In genomic region chr9:91777437-91777836, GRCh38 we compare ENCODE assay signal across 16 cellular contexts.
DNase-seq lines count a peak whose midpoint lies in the region; TF ChIP-seq lines count a peak whose summit lies in the region.
"Had no signal": no experiment of that assay in that cellular context is flagged by ENCODE, and none has a peak within 500 bp of the region (broad histone marks: within the 10 kb centered on the region; RNA-seq: fewer than 3 reads in every experiment).

No MANE protein-coding gene starts in this region.

- no peak overlapping the region for H3K27ac ChIP-seq in mammary epithelial cell (ENCODE audit: insufficient read depth, low read depth, low read length)
- H3K27ac ChIP-seq: hepatocyte had no signal

- no peak for TF ChIP-seq CTCF in AG04449 (IDR thresholded peaks at IDR 0.05; ENCODE audit: insufficient read depth, low read length, missing control alignments)
- no peak for TF ChIP-seq CTCF in mammary epithelial cell (conservative IDR thresholded peaks at IDR 0.05 in 1 of 2, IDR thresholded peaks at IDR 0.05 in 1 of 2; ENCODE audit: extremely low read depth in 1 of 2, insufficient read depth in 1 of 2, low read depth in 1 of 2, low read length in 2 of 2)

- no peaks in the 10 kb centered on the region for H3K27me3 ChIP-seq in mammary epithelial cell (ENCODE audit: insufficient read depth, low read length)
- H3K27me3 ChIP-seq: hepatocyte had no signal

- dilution Hi-C loops in mammary epithelial cell (cut with HindIII; ENCODE audit: low sequenced_read_pairs): loop anchor here (5.0 kb wide), 1 partner anchor 50 kb away; no protein-coding TSS in a partner anchor

- no peak overlapping the region for H3K4me3 ChIP-seq in AG04449 (ENCODE audit: low read depth, low read length)
- H3K4me3 ChIP-seq in mammary epithelial cell (replicated peaks in 1 of 3; ENCODE audit: insufficient read depth in 1 of 3, low read depth in 2 of 3, low read length in 3 of 3): no peak overlapping the region
- H3K4me3 ChIP-seq: hepatocyte had no signal

- in situ Hi-C loops in mammary epithelial cell (cut with MboI; ENCODE audit: low sequenced_read_pairs in 2 of 2): no loop called here

- CTCF ChIA-PET in AG04449 (lab: Yijun Ruan, JAX): interaction anchor here (1.4 to 8.6 kb wide), 4 partner anchors 10 to 176 kb away, joined by 5 to 114 read pairs (median 20); partner anchors contain the start of gene ROR2
- CTCF ChIA-PET in mammary epithelial cell (lab: Charles Lee; ENCODE audit: low non-redundant PET): no interaction called here

- WGBS in mammary epithelial cell (ENCODE audit: low coverage, missing lambda C conversion rate): 6% methylated on average over 3 of the region's 3 CpGs

- H3K36me3 ChIP-seq in mammary epithelial cell (ENCODE audit: insufficient read depth, low read length): no peaks in the 10 kb centered on the region

- no TSS peak for BruUV-seq in mammary epithelial cell (replicated peaks; lab: Mats Ljungman, UMichigan)

- POLR2A ChIA-PET in AG04449 (lab: Yijun Ruan, JAX): no interaction called here

- intact Hi-C loops in mammary epithelial cell (cut with micrococcal nuclease): loop anchor here (10.0 kb wide), 1 partner anchor 247 kb away; no protein-coding TSS in a partner anchor

- no peak overlapping the region for H3K4me2 ChIP-seq in mammary epithelial cell (ENCODE audit: insufficient read depth, low read depth, low read length)
- H3K4me2 ChIP-seq: hepatocyte had no signal

- H2AFZ ChIP-seq in mammary epithelial cell (ENCODE audit: low read depth, low read length): no peak overlapping the region
- H2AFZ ChIP-seq: hepatocyte had no signal

- no peak overlapping the region for H3K9ac ChIP-seq in mammary epithelial cell (ENCODE audit: insufficient read depth, low read length)

- no peaks in the 10 kb centered on the region for H3K9me3 ChIP-seq in mammary epithelial cell (replicated peaks; ENCODE audit: insufficient read depth, low read length)

- no peaks in the 10 kb centered on the region for H4K20me1 ChIP-seq in mammary epithelial cell (ENCODE audit: insufficient read depth, low read length)

- peak; percentile 37 for DNase-seq in AG04449 (ENCODE audit: low read depth, low spot score)
- DNase-seq in HS-5 (ENCODE audit: low read depth): peak; percentile 66
- DNase-seq in mammary epithelial cell: peak; percentile 31
- DNase-seq in iris pigment epithelial cell (ENCODE audit: low read depth): peak; percentile 74
- DNase-seq in HPDE6-E6E7 (ENCODE audit: extremely low spot score): no peak
- DNase-seq in CD1c-positive myeloid dendritic cell (ENCODE audit: extremely low spot score): no peak
- no peak for DNase-seq in NCI-H2081 treated with DMSO at 0.1 percent for 48 hours (lab: John Stamatoyannopoulos, UW)
- DNase-seq in NCI-H1436 (lab: John Stamatoyannopoulos, UW): no peak
- DNase-seq: activated CD4-positive, alpha-beta T cell treated with anti-CD3 and anti-CD28 coated beads, Interleukin-2, amount 10 ng/mL, durations not matched to agents 7 days and 5 days; activated naive CD8-positive, alpha-beta T cell treated with anti-CD3 and anti-CD28 coated beads for 36 hours; activated T-cell treated with anti-CD3 and anti-CD28 coated beads, Interleukin-2, amount 50 U/mL, for 24 hours; NCI-H1417; NCI-H446 treated with DMSO at 0.1 percent for 48 hours; nucleus accumbens; stimulated activated naive CD8-positive, alpha-beta T cell treated with anti-CD3 and anti-CD28 coated beads, Interleukin-15, Interleukin-2, amounts not matched to agents 100 U/mL and 50 U/mL, for 24 hours had no signal

- H3K79me2 ChIP-seq in mammary epithelial cell (ENCODE audit: insufficient read depth, low read length): no peaks in the 10 kb centered on the region

- peaks cover 8% of the 10 kb centered on the region for H3K4me1 ChIP-seq in mammary epithelial cell (ENCODE audit: insufficient read depth, low read length)

Comparison
In these comparisons a context has a peak if more than half of its experiments do, and no peak if none do; other contexts are left out.
1. DNase-seq: peak in AG04449 (single experiment), HS-5 (single experiment), mammary epithelial cell (single experiment) and iris pigment epithelial cell (single experiment); none in HPDE6-E6E7 (single experiment), CD1c-positive myeloid dendritic cell (single experiment), NCI-H2081 treated with DMSO at 0.1 percent for 48 hours (single experiment) and NCI-H1436 (single experiment).